13 cellular contexts compared by ENCODE assay signal in genomic region chr4:14218641-14219040, GRCh38.
A peak's percentile ranks its signal among the peaks of the same experiment; 100 is the strongest.
DNase-seq lines count a peak whose midpoint lies in the region; ATAC-seq and TF ChIP-seq lines count a peak whose summit lies in the region.
"Had no signal": no experiment of that assay in that cellular context is flagged by ENCODE, and none has a peak within 500 bp of the region (broad histone marks: within the 10 kb centered on the region; RNA-seq: fewer than 3 reads in every experiment).

No MANE protein-coding gene starts in this region.

- ATAC-seq in SK-N-SH treated with all-trans-retinoic acid at 6 μM for 48 hours (no peak), GM18861 (IDR thresholded peaks at IDR 0.05; ENCODE audit: unreplicated experiment) (no peak), GM19395 (IDR thresholded peaks at IDR 0.05; ENCODE audit: unreplicated experiment) (no peak)
- ATAC-seq: gastroesophageal sphincter had no signal

- peak overlapping the region in 5 of 59 donors; percentile 1 to 33 (median 9) for H3K4me3 ChIP-seq in dorsolateral prefrontal cortex
- H3K4me3 ChIP-seq: gastroesophageal sphincter had no signal

- H3K27me3 ChIP-seq in dorsolateral prefrontal cortex, result no peaks in the 10 kb centered on the region
- H3K27me3 ChIP-seq: gastroesophageal sphincter had no signal

- H3K27ac ChIP-seq in dorsolateral prefrontal cortex, result peak overlapping the region in 47 of 59 donors; percentile 15 to 84 (median 60)
- H3K27ac ChIP-seq: gastroesophageal sphincter, parathyroid adenoma had no signal

- DNase-seq in C1 segment of cervical spinal cord (lab: John Stamatoyannopoulos, UW) (peak in 10 of 14 donors; percentile 10 to 71 (median 50)), NCI-H69 (lab: John Stamatoyannopoulos, UW) (peak; percentile 55), dorsolateral prefrontal cortex (peak; percentile 8 to 80 (median 69)), mucosa of gallbladder (ENCODE audit: low spot score) (peak; percentile 29), OCI-M2 (lab: John Stamatoyannopoulos, UW; ENCODE audit: unreplicated experiment) (no peak)
- DNase-seq: activated CD4-positive, alpha-beta T cell treated with anti-CD3 and anti-CD28 coated beads for 48 hours; central memory CD4-positive, alpha-beta T cell; immature natural killer cell had no signal

- peak in 1 of 56 donors; percentile 27 for TF ChIP-seq CTCF in dorsolateral prefrontal cortex (IDR thresholded peaks at IDR 0.05 in 54 of 56, conservative IDR thresholded peaks at IDR 0.05 in 2 of 56; ENCODE audit: low read depth in 1 of 56, partially characterized antibody in 56 of 56)

- intact Hi-C loops in dorsolateral prefrontal cortex (cut with DNase I), result no loop called here

TF ChIP-seq in SK-N-SH treated with all-trans-retinoic acid at 6 μM for 48 hours, 23 proteins besides CTCF, POLR2A, EP300 and RAD21:
- TF ChIP-seq ESRRG (CRISPR knock-in tag; IDR thresholded peaks at IDR 0.05) (no peak), TOX (CRISPR knock-in tag; IDR thresholded peaks at IDR 0.05; ENCODE audit: borderline replicate concordance) (no peak), ZC3H10 (CRISPR knock-in tag; IDR thresholded peaks at IDR 0.05) (no peak), OSR1 (CRISPR knock-in tag; IDR thresholded peaks at IDR 0.05) (no peak), ZFP30 (CRISPR knock-in tag; IDR thresholded peaks at IDR 0.05) (no peak), ZFP3 (CRISPR knock-in tag; IDR thresholded peaks at IDR 0.05) (no peak)
